8 cellular contexts compared by ENCODE assay signal in genomic region chr15:44584162-44584749, GRCh38. TPM values are rescaled to one million over a fixed set of nuclear protein-coding genes. Genes with fewer than 3 reads are reported as not detected.
A peak's percentile ranks its signal among the peaks of the same experiment; 100 is the strongest.
DNase-seq lines count a peak whose midpoint lies in the region; ATAC-seq and TF ChIP-seq lines count a peak whose summit lies in the region.

No MANE protein-coding gene starts in this region.

- no peaks in the 10 kb centered on the region for H3K9me2 ChIP-seq in PC-3 (replicated peaks; ENCODE audit: low read length)

- no peak overlapping the region for H3K4me3 ChIP-seq in PC-3 (ENCODE audit: low read length)
- H3K4me3 ChIP-seq in iPS DF 6.9 (ENCODE audit: low read length), result no peak overlapping the region

- H3K79me2 ChIP-seq in PC-3 (ENCODE audit: low read length), result no peaks in the 10 kb centered on the region

- no peaks in the 10 kb centered on the region for H4K20me1 ChIP-seq in PC-3 (ENCODE audit: low read length)

- H3K4me2 ChIP-seq in PC-3 (ENCODE audit: low read length), result no peak overlapping the region

- H3K27ac ChIP-seq in PC-3 (ENCODE audit: low read length) (no peak overlapping the region), iPS DF 6.9 (ENCODE audit: low read length) (no peak overlapping the region)

- H3F3A ChIP-seq in PC-3 (ENCODE audit: low read length, unreplicated experiment), result no peaks in the 10 kb centered on the region

- H3K9ac ChIP-seq in PC-3 (ENCODE audit: low read length), result no peak overlapping the region

- H3K9me3 ChIP-seq in PC-3 (ENCODE audit: low read length) (no peaks in the 10 kb centered on the region), iPS DF 6.9 (ENCODE audit: control insufficient read depth, insufficient read depth, low read length) (no peaks in the 10 kb centered on the region)

- peaks cover 18% of the 10 kb centered on the region for H3K4me1 ChIP-seq in PC-3 (ENCODE audit: insufficient read depth, low read length)
- no peaks in the 10 kb centered on the region for H3K4me1 ChIP-seq in iPS DF 6.9 (ENCODE audit: control insufficient read depth, insufficient read depth, low read length)

- H3K27me3 ChIP-seq in PC-3 (ENCODE audit: low read length) (no peaks in the 10 kb centered on the region), iPS DF 6.9 (ENCODE audit: control insufficient read depth, insufficient read depth, low read length) (no peaks in the 10 kb centered on the region)

- peak; percentile 90 for TF ChIP-seq CTCF in PC-3 (conservative IDR thresholded peaks at IDR 0.05; ENCODE audit: low read depth, low read length)

- ATAC-seq in PC-3 (peak; percentile 90), HG03439 (IDR thresholded peaks at IDR 0.05; ENCODE audit: unreplicated experiment) (no peak), HG02642 (IDR thresholded peaks at IDR 0.05; ENCODE audit: poor library complexity, unreplicated experiment) (no peak)

- H3K36me3 ChIP-seq in PC-3 (ENCODE audit: low read depth, low read length) (peaks cover 31% of the 10 kb centered on the region; the same call in 1 of the 2 replicates), iPS DF 6.9 (ENCODE audit: control insufficient read depth, insufficient read depth, low read length) (no peaks in the 10 kb centered on the region; the same call in 1 of the 2 replicates)

- intact Hi-C loops in PC-3 (cut with micrococcal nuclease), result loop anchor here (5.0 kb wide), 2 partner anchors 58 to 153 kb away; partner anchors contain the start of gene TRIM69

- CTCF ChIA-PET in PC-3 (lab: Charles Lee), result interaction anchor here (0.5 to 1.1 kb wide), 7 partner anchors 17 to 228 kb away, joined by 3 to 18 read pairs (median 3); no protein-coding TSS in a partner anchor

- BruUV-seq in PC-3 (replicated peaks; lab: Mats Ljungman, UMichigan), result no TSS peak

- 0 out of 2 replicates have a peak overlapping the region, but pooled peaks have one; percentile 6 for H2AFZ ChIP-seq in PC-3 (ENCODE audit: low read length)

- WGBS in iPS DF 6.9 (ENCODE audit: insufficient coverage, insufficient read length), result no CpG with 5 or more reads among the region's 5 CpGs

- POLR2A ChIA-PET in PC-3 (lab: Charles Lee; ENCODE audit: unreplicated experiment), result no interaction called here

- peak; percentile 12 to 27 (median 19) for DNase-seq in activated CD4-positive, CD25-positive, alpha-beta regulatory T cell (lab: John Stamatoyannopoulos, UW)
- no peak for DNase-seq in activated CD4-positive, CD25-positive, alpha-beta regulatory T cell treated with anti-CD3 and anti-CD28 coated beads, Interleukin-2, amount 50 U/mL, for 72 hours
- DNase-seq in PC-3, result peak; percentile 73
- DNase-seq in activated naive CD4-positive, alpha-beta T cell (lab: John Stamatoyannopoulos, UW), result peak in 3 of 4 experiments; percentile 12 to 50 (median 29)
- peak; percentile 18 for DNase-seq in iPS DF 6.9 (ENCODE audit: low read depth, low spot score)
- peak; percentile 14 to 27 for DNase-seq in stimulated activated CD8-positive, alpha-beta memory T cell treated with anti-CD3 and anti-CD28 coated beads, Interleukin-15, amount 100 ng/mL, for 4 hours (ENCODE audit: low read depth in 2 of 2)

RNA-seq across cellular contexts. Expression of gene EIF3J, which starts 47.3 kb away (rescaled TPM):
- total RNA-seq in PC-3 (2014; rRNA removed), result 38.2 and 39.0 TPM in 2 replicates
